ENCODE assay signal across 17 cellular contexts in the genomic region with DNA sequence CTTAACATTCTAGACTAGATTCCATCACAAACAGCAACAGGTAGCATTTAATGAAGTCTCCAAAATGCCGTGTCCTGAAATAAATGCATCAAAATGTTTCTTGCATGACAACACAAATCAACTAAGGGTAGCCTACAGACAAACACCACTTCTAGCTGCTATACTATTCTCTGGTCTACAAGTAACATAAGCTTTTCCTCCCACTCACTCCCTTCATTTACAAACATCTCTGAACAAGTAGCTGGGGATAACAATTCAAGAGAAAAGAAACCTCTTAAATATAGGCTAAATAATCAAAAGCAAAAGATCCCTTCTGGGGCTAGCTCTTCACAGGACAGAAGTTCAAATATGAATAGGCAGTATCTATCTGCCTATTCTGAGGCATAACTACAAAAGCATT. TPM values are rescaled to one million over a fixed set of nuclear protein-coding genes. Genes with fewer than 3 reads are reported as not detected.
A peak's percentile ranks its signal among the peaks of the same experiment; 100 is the strongest.
DNase-seq lines count a peak whose midpoint lies in the region; ATAC-seq and TF ChIP-seq lines count a peak whose summit lies in the region.
"Had no signal": no experiment of that assay in that cellular context is flagged by ENCODE, and none has a peak within 500 bp of the region (broad histone marks: within the 10 kb centered on the region; RNA-seq: fewer than 3 reads in every experiment).

No MANE protein-coding gene starts in this region.

- H3K9me3 Mint-ChIP-seq in CD4-positive, alpha-beta T cell = no peaks in the 10 kb centered on the region
- H3K9me3 Mint-ChIP-seq in H9 (no peaks in the 10 kb centered on the region), activated B cell treated with CpG ODN at 0.5 μM for 24 hours (no peaks in the 10 kb centered on the region), natural killer cell (peaks cover 0 to 2% of the 10 kb centered on the region in 2 donors)

- no peak overlapping the region for H2BK12ac ChIP-seq in H9 (ENCODE audit: insufficient read length, low read depth, low read length)

- no peak for TF ChIP-seq CTCF in CD4-positive, alpha-beta T cell (IDR thresholded peaks at IDR 0.05)
- TF ChIP-seq CTCF in H9 (conservative IDR thresholded peaks at IDR 0.05) (no peak), activated B cell treated with CpG ODN at 0.5 μM for 24 hours (IDR thresholded peaks at IDR 0.05) (no peak), natural killer cell (IDR thresholded peaks at IDR 0.05) (no peak)

- H3K27ac Mint-ChIP-seq in CD4-positive, alpha-beta T cell = peak overlapping the region; percentile 76
- peak overlapping the region; percentile 2 to 95 (median 28); a peak in 6 of 7 replicates for H3K27ac Mint-ChIP-seq in H9
- peak overlapping the region; percentile 77 for H3K27ac Mint-ChIP-seq in activated B cell treated with CpG ODN at 0.5 μM for 24 hours
- H3K27ac Mint-ChIP-seq in natural killer cell = peak overlapping the region; percentile 90 to 92

- no peak overlapping the region for H3K18ac ChIP-seq in H9 (ENCODE audit: insufficient read length, low read depth, low read length)

- H3K79me2 ChIP-seq in H9 (ENCODE audit: insufficient read depth, low read length) = peaks cover 2% of the 10 kb centered on the region; the same call in 1 of the 2 replicates
- peaks cover 100% of the 10 kb centered on the region for H3K79me2 ChIP-seq in GM23248 (ENCODE audit: insufficient read depth)

- no peaks in the 10 kb centered on the region for H4K20me1 ChIP-seq in H9 (ENCODE audit: control insufficient read depth, insufficient read depth, insufficient read length)
- H4K20me1 ChIP-seq in GM23248 (ENCODE audit: insufficient read depth) = peaks cover 11% of the 10 kb centered on the region; the same call in 1 of the 2 replicates

- H3F3A ChIP-seq in GM23248 (ENCODE audit: insufficient read depth) = no peaks in the 10 kb centered on the region; the same call in 1 of the 2 replicates

- H3K4me1 Mint-ChIP-seq in CD4-positive, alpha-beta T cell (ENCODE audit: low read depth) = peaks cover 62% of the 10 kb centered on the region
- H3K4me1 Mint-ChIP-seq in H9 = peaks cover 63 to 75% of the 10 kb centered on the region in 2 experiments
- peaks cover 92% of the 10 kb centered on the region for H3K4me1 Mint-ChIP-seq in activated B cell treated with CpG ODN at 0.5 μM for 24 hours
- peaks cover 83 to 89% of the 10 kb centered on the region in 2 donors for H3K4me1 Mint-ChIP-seq in natural killer cell

- H3K4me2 ChIP-seq in H9 (ENCODE audit: insufficient read depth, insufficient read length, low read length) (no peak overlapping the region), GM23248 (ENCODE audit: unreplicated experiment) (no peak overlapping the region)
- H3K4me2 ChIP-seq: SK-N-SH had no signal

- H4K91ac ChIP-seq in H9 (ENCODE audit: insufficient read length, low read depth, low read length) = no peak overlapping the region

- H3K56ac ChIP-seq in H9 (ENCODE audit: insufficient read length, low read depth, low read length) = no peak overlapping the region

- no peak overlapping the region for H2BK5ac ChIP-seq in H9 (ENCODE audit: insufficient read length, low read length)

- H3K23ac ChIP-seq in H9 (ENCODE audit: insufficient read length, low read depth, low read length) = no peak overlapping the region

- no peak for DNase-seq in CD4-positive, alpha-beta T cell
- DNase-seq in H9 = no peak
- DNase-seq in activated B cell treated with CpG ODN at 0.5 μM for 24 hours = no peak
- DNase-seq in natural killer cell = no peak
- no peak for DNase-seq in GM23248
- no peak for DNase-seq in medulla oblongata (ENCODE audit: extremely low spot score)
- DNase-seq: ACHN, BE2C, DMS 273 treated with DMSO at 0.1 percent for 48 hours, HCEC 1CT, NCI-H146, NCI-H69, SK-N-SH had no signal

- no peaks in the 10 kb centered on the region for H3K36me3 ChIP-seq in GM23248 (ENCODE audit: low read depth)
- H3K36me3 ChIP-seq: BE2C had no signal

- no peak overlapping the region for H2AFZ ChIP-seq in H9 (ENCODE audit: low read length)
- no peak overlapping the region for H2AFZ ChIP-seq in GM23248

- no CpG with 5 or more reads among the region's 1 CpG for WGBS in H9 (ENCODE audit: extremely low coverage, insufficient read length, low lambda C conversion rate)
- 90 to 95% methylated on average over 1 of the region's 1 CpG for WGBS in GM23248 (ENCODE audit: low coverage in 1 of 2, low lambda C conversion rate in 2 of 2, missing lambda C conversion rate in 2 of 2), 2 experiments

- no peak for ATAC-seq in CD4-positive, alpha-beta T cell (ENCODE audit: poor library complexity)
- ATAC-seq in activated B cell treated with CpG ODN at 0.5 μM for 24 hours (ENCODE audit: low read depth) (no peak), natural killer cell (no peak), HG03139 (IDR thresholded peaks at IDR 0.05; ENCODE audit: unreplicated experiment) (no peak)
- ATAC-seq: K562, Panc1, Right ventricle myocardium inferior had no signal

- intact Hi-C loops in CD4-positive, alpha-beta T cell (cut with DNase I, micrococcal nuclease) = loop anchor here in 1 of 2 experiments (5.0 kb wide), 1 partner anchor 44 kb away; no protein-coding TSS in a partner anchor
- intact Hi-C loops in activated B cell treated with CpG ODN at 0.5 μM for 24 hours (cut with micrococcal nuclease) (loop anchor here (1.0 to 5.0 kb wide), 3 partner anchors 8 to 406 kb away; no protein-coding TSS in a partner anchor), natural killer cell (cut with micrococcal nuclease) (loop anchor here (5.0 kb wide), 2 partner anchors 44 to 91 kb away; no protein-coding TSS in a partner anchor)

- H3K4me1 ChIP-seq in H9 (ENCODE audit: insufficient read depth, low read length) (peaks cover 9% of the 10 kb centered on the region), GM23248 (ENCODE audit: insufficient read depth) (peaks cover 14% of the 10 kb centered on the region; the same call in 1 of the 2 replicates)
- H3K4me1 ChIP-seq: BE2C had no signal

- no peak overlapping the region for H2BK15ac ChIP-seq in H9 (ENCODE audit: low read depth, low read length)

- in situ Hi-C loops in GM23248 (cut with MboI) = no loop called here

- no peak overlapping the region for H3K4me3 ChIP-seq in GM23248
- H3K4me3 ChIP-seq: K562 had no signal

- no peaks in the 10 kb centered on the region for H3K36me3 Mint-ChIP-seq in CD4-positive, alpha-beta T cell (ENCODE audit: low read depth)
- H3K36me3 Mint-ChIP-seq in H9 (ENCODE audit: insufficient read depth in 1 of 3, low read depth in 3 of 3) (no peaks in the 10 kb centered on the region), activated B cell treated with CpG ODN at 0.5 μM for 24 hours (ENCODE audit: low read depth) (peaks cover 3% of the 10 kb centered on the region), natural killer cell (no peaks in the 10 kb centered on the region)

- no peaks in the 10 kb centered on the region for H3K9me2 ChIP-seq in GM23248 (ENCODE audit: insufficient read depth)
- H3K9me2 ChIP-seq: SK-N-SH had no signal

- H3K14ac ChIP-seq in H9 (ENCODE audit: insufficient read depth, low read length) = no peak overlapping the region

- no peak overlapping the region for H4K8ac ChIP-seq in H9 (replicated peaks; ENCODE audit: insufficient read length, low read depth, low read length)

- no peak overlapping the region for H2BK120ac ChIP-seq in H9 (ENCODE audit: low read depth, low read length, poor library complexity, severe bottlenecking)

- H3K4me3 Mint-ChIP-seq in CD4-positive, alpha-beta T cell = no peak overlapping the region
- H3K4me3 Mint-ChIP-seq in H9 = no peak overlapping the region
- peak overlapping the region; percentile 47 for H3K4me3 Mint-ChIP-seq in activated B cell treated with CpG ODN at 0.5 μM for 24 hours
- peak overlapping the region; percentile 55 for H3K4me3 Mint-ChIP-seq in natural killer cell

- H2AK5ac ChIP-seq in H9 (ENCODE audit: insufficient read length, low read length) = no peak overlapping the region

- H3K23me2 ChIP-seq in H9 (ENCODE audit: insufficient read length, low read depth, low read length, poor library complexity, severe bottlenecking) = no peaks in the 10 kb centered on the region

- H4K5ac ChIP-seq in H9 (ENCODE audit: insufficient read length, low read depth, low read length) = no peak overlapping the region

- H3K79me1 ChIP-seq in H9 (ENCODE audit: insufficient read depth, low read depth, low read length, poor library complexity, severe bottlenecking) = no peaks in the 10 kb centered on the region

- no peak overlapping the region for H3K27ac ChIP-seq in CD4-positive, alpha-beta T cell (ENCODE audit: low read depth, low read length)
- H3K27ac ChIP-seq in H9 (ENCODE audit: insufficient read length, low read depth, low read length) (no peak overlapping the region), GM23248 (no peak overlapping the region)

- no peaks in the 10 kb centered on the region for H3K27me3 ChIP-seq in CD4-positive, alpha-beta T cell (ENCODE audit: control insufficient read depth, insufficient read depth, low read length)
- no peaks in the 10 kb centered on the region for H3K27me3 ChIP-seq in H9 (ENCODE audit: insufficient read depth, low read length)
- H3K27me3 ChIP-seq in GM23248 (replicated peaks; ENCODE audit: insufficient read depth) = no peaks in the 10 kb centered on the region
- H3K27me3 ChIP-seq: BE2C had no signal

- no peak overlapping the region for H3T11ph ChIP-seq in H9 (ENCODE audit: low read length)

- POLR2A ChIA-PET in CD4-positive, alpha-beta T cell (lab: Charles Lee) = interaction anchor here (0.5 to 4.2 kb wide), 9 partner anchors 11 to 93 kb away, joined by 3 to 48 read pairs (median 4); a partner anchor contains a TSS
- POLR2A ChIA-PET in activated B cell treated with CpG ODN at 0.5 μM for 24 hours (lab: Charles Lee) = interaction anchor here (0.7 to 3.5 kb wide), 4 partner anchors 20 to 495 kb away, joined by 3 to 25 read pairs (median 4); a partner anchor contains a TSS

- H3K4ac ChIP-seq in H9 (ENCODE audit: low read depth, low read length) = no peak overlapping the region

- H3K9ac ChIP-seq in H9 (ENCODE audit: extremely low read depth, insufficient read length, low read length) (no peak overlapping the region), GM23248 (no peak overlapping the region)
- H3K9ac ChIP-seq: SK-N-SH had no signal

- no peaks in the 10 kb centered on the region for H3K9me3 ChIP-seq in CD4-positive, alpha-beta T cell (ENCODE audit: control insufficient read depth, low read length)
- H3K9me3 ChIP-seq in H9 (ENCODE audit: control insufficient read depth, low read depth, low read length) (no peaks in the 10 kb centered on the region), GM23248 (ENCODE audit: low read depth) (no peaks in the 10 kb centered on the region)
- H3K9me3 ChIP-seq: BE2C, SK-N-SH had no signal

- peaks cover 10% of the 10 kb centered on the region for H3K27me3 Mint-ChIP-seq in CD4-positive, alpha-beta T cell
- H3K27me3 Mint-ChIP-seq in H9 (ENCODE audit: low read depth) (no peaks in the 10 kb centered on the region), activated B cell treated with CpG ODN at 0.5 μM for 24 hours (no peaks in the 10 kb centered on the region), natural killer cell (ENCODE audit: low read depth in 2 of 2) (no peaks in the 10 kb centered on the region)

- no peak overlapping the region for H2BK20ac ChIP-seq in H9 (ENCODE audit: low read depth, low read length, poor library complexity, severe bottlenecking)

- CTCF ChIA-PET in CD4-positive, alpha-beta T cell (lab: Charles Lee) = interaction anchor here (0.8 kb wide), 1 partner anchor 1233 kb away, joined by 3 read pairs; no protein-coding TSS in a partner anchor
- CTCF ChIA-PET in activated B cell treated with CpG ODN at 0.5 μM for 24 hours (lab: Charles Lee) = interaction anchor here (0.9 to 2.3 kb wide), 4 partner anchors 11 to 404 kb away, joined by 4 to 6 read pairs (median 6); no protein-coding TSS in a partner anchor

RNA-seq across cellular contexts. Expression of a gene that starts 20.7 kb away (rescaled TPM):
- 10 to 100 TPM; 12.9 to 13.8 TPM for total RNA-seq in CD4-positive, alpha-beta T cell
- total RNA-seq in H9 (2021) (15.5 and 16.8 TPM in 2 replicates), activated B cell treated with CpG ODN at 0.5 μM for 24 hours (72.8 and 78.8 TPM in 2 replicates), natural killer cell (10 to 100 TPM; 53.1 to 73.1 (median 58.0) TPM)
- total RNA-seq in GM23248 (2014; rRNA removed; shearing (Covaris generic)) = 42.3 and 57.0 TPM in 2 replicates
- 40.9 and 42.8 TPM in 2 replicates for polyA plus RNA-seq in GM23248 (2016; fragmentation: Nextera tagmentation; extraction: Ambion mirVana)

Comparison
In these comparisons a context has a peak if more than half of its experiments do, and no peak if none do; other contexts are left out.
1. H3K27ac Mint-ChIP-seq: peak in every context shown above with its lines; median percentile 91 in natural killer cell; 77 in activated B cell treated with CpG ODN at 0.5 μM for 24 hours; 76 in CD4-positive, alpha-beta T cell; 28 in H9.
2. H3K4me3 Mint-ChIP-seq: peak in activated B cell treated with CpG ODN at 0.5 μM for 24 hours (single experiment) and natural killer cell (single experiment); none in CD4-positive, alpha-beta T cell (single experiment) and H9 (0 of 2).